ENCODE assay signal across 8 cellular contexts in the genomic region with DNA sequence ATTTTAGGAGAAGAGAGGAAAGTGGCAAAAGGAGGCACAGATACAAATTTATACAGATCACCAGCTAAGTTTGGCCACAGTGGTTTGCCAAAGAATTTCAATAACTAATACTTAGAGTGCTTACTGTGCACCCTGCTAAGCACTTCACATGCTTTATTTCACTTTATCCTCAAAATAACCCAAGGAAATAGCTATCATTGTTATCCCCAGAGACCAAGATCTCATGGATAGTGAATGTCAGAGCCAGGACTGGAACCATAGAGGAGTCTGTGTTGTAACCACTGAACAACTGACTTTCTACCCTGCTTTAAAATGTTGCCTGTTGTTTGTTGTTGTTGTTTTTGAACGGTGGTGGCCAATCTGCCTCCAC. TPM values are rescaled to one million over a fixed set of nuclear protein-coding genes. Genes with fewer than 3 reads are reported as not detected.
A peak's percentile ranks its signal among the peaks of the same experiment; 100 is the strongest.
DNase-seq lines count a peak whose midpoint lies in the region; ATAC-seq and TF ChIP-seq lines count a peak whose summit lies in the region.

No MANE protein-coding gene starts in this region.

- H3K36me3 Mint-ChIP-seq in IgD-negative memory B cell (peaks cover 6% of the 10 kb centered on the region), natural killer cell (no peaks in the 10 kb centered on the region)

- H3K27me3 ChIP-seq in colonic mucosa, result no peaks in the 10 kb centered on the region

- H3K9me3 Mint-ChIP-seq in IgD-negative memory B cell (no peaks in the 10 kb centered on the region), natural killer cell (no peaks in the 10 kb centered on the region)

- intact Hi-C loops in colonic mucosa (cut with DNase I) (loop anchor here (5.0 kb wide), 1 partner anchor 791 kb away; a partner anchor contains a TSS), natural killer cell (cut with micrococcal nuclease) (loop anchor here (1.0 kb wide), 1 partner anchor 53 kb away; a partner anchor contains a TSS)

- no peak for ATAC-seq in natural killer cell

- peak overlapping the region; percentile 96 for H3K27ac ChIP-seq in colonic mucosa

- H3K4me3 ChIP-seq in AG09309 (ENCODE audit: control insufficient read depth, low read depth, low read length) (no peak overlapping the region), colonic mucosa (no peak overlapping the region)

- H3K9ac ChIP-seq in colonic mucosa (ENCODE audit: low read depth in 2 of 2, low read length in 2 of 2), result peak overlapping the region in 1 of 2 donors; percentile 73

- no peaks in the 10 kb centered on the region for H3K4me1 ChIP-seq in colonic mucosa

- DNase-seq in AG09309 (ENCODE audit: low read depth), result peak; percentile 32
- DNase-seq in colonic mucosa, result no peak
- no peak for DNase-seq in natural killer cell
- DNase-seq in EL, result no peak
- DNase-seq in OCI-M1 (lab: John Stamatoyannopoulos, UW), result no peak
- no peak for DNase-seq in activated CD8-positive, alpha-beta memory T cell treated with anti-CD3 and anti-CD28 coated beads, Interleukin-2, amount 50 U/mL, for 4 hours
- no peak for DNase-seq in HT-29 (ENCODE audit: low spot score)

- no peaks in the 10 kb centered on the region for H3K9me3 ChIP-seq in colonic mucosa

- peaks cover 44 to 57% (median 48%) of the 10 kb centered on the region in 3 donors for H3K4me1 Mint-ChIP-seq in IgD-negative memory B cell
- H3K4me1 Mint-ChIP-seq in natural killer cell, result peaks cover 42 to 46% of the 10 kb centered on the region in 2 donors

- H3K27ac Mint-ChIP-seq in IgD-negative memory B cell, result peak overlapping the region; percentile 95 to 99 (median 98)
- peak overlapping the region; percentile 96 to 99 for H3K27ac Mint-ChIP-seq in natural killer cell

- H3K36me3 ChIP-seq in colonic mucosa, result no peaks in the 10 kb centered on the region

- peaks cover 2% of the 10 kb centered on the region for H3K27me3 Mint-ChIP-seq in IgD-negative memory B cell
- H3K27me3 Mint-ChIP-seq in natural killer cell (ENCODE audit: low read depth in 2 of 2), result no peaks in the 10 kb centered on the region

- TF ChIP-seq CTCF in AG09309 (IDR thresholded peaks at IDR 0.05; ENCODE audit: control insufficient read depth, insufficient read depth, low read depth, low read length, missing control alignments), result no peak
- no peak for TF ChIP-seq CTCF in colonic mucosa (IDR thresholded peaks at IDR 0.05)
- no peak for TF ChIP-seq CTCF in natural killer cell (IDR thresholded peaks at IDR 0.05)

- H3K4me3 Mint-ChIP-seq in IgD-negative memory B cell (peak overlapping the region; percentile 85 to 99 (median 92)), natural killer cell (peak overlapping the region; percentile 88)

RNA-seq across cellular contexts. Expression of a gene that starts 1.3 kb away (rescaled TPM):
- polyA plus RNA-seq in IgD-negative memory B cell, result 35.1 TPM
- total RNA-seq in colonic mucosa (10 to 100 TPM; 13.3 to 45.6 TPM), natural killer cell (10 to 100 TPM; 68.8 to 97.7 (median 71.1) TPM)
- 8.0 and 8.7 TPM in 2 replicates for total RNA-seq in HT-29 (2014; rRNA removed; shearing (Covaris generic))

RNA-seq across cellular contexts. Expression of a gene that starts 53.4 kb away (rescaled TPM):
- 18.8 TPM for polyA plus RNA-seq in IgD-negative memory B cell
- total RNA-seq in colonic mucosa (100 to 1,000 TPM in 1 of 2 donors, 10 to 100 TPM in 1; 91.0 to 148 TPM), natural killer cell (10 to 100 TPM in 1 of 3 donors, 1 to 10 TPM in 2; 2.0 to 19.4 (median 2.0) TPM)
- 8.1 and 9.1 TPM in 2 replicates for total RNA-seq in HT-29 (2014; rRNA removed; shearing (Covaris generic))

RNA-seq across cellular contexts. Expression of a gene that starts 56.3 kb away (rescaled TPM):
- polyA plus RNA-seq in IgD-negative memory B cell, result 3.3 TPM
- total RNA-seq in colonic mucosa (10 to 100 TPM in 1 of 2 donors, 1 to 10 TPM in 1; 5.7 to 10.4 TPM), natural killer cell (1 to 10 TPM; 3.8 to 8.1 (median 5.4) TPM)
- 6.2 and 6.9 TPM in 2 replicates for total RNA-seq in HT-29 (2014; rRNA removed; shearing (Covaris generic))
